28 cellular contexts compared by ENCODE assay signal in genomic region chr1:83115785-83116184, GRCh38.
"Had no signal": no experiment of that assay in that cellular context is flagged by ENCODE, and none has a peak within 500 bp of the region (broad histone marks: within the 10 kb centered on the region; RNA-seq: fewer than 3 reads in every experiment).

No MANE protein-coding gene starts in this region.

- H3K36me3 ChIP-seq: stomach, suprapubic skin, thoracic aorta, thyroid gland, tibial artery, tibial nerve, transverse colon, upper lobe of left lung, upper lobe of right lung, uterus, vagina had no signal

- H3K27ac Mint-ChIP-seq: stimulated activated effector memory CD8-positive, alpha-beta T cell treated with anti-CD3 and anti-CD28 coated beads, Interleukin-12 subunit alpha, Interleukin-12 subunit beta, amount 100 ng/mL, for 72 hours; stimulated activated memory B cell treated with anti-CD40 and anti-IgM and Interleukin-4, amounts not matched to agents 10 μg/mL and 1 μg/mL and 100 μg/mL, for 72 hours; stimulated activated naive B cell treated with anti-CD40 and anti-IgM and Interleukin-4, amounts not matched to agents 10 μg/mL and 1 μg/mL and 100 μg/mL, for 72 hours; stimulated activated naive CD8-positive, alpha-beta T cell treated with anti-CD3 and anti-CD28 coated beads, Interleukin-15, amount 100 ng/mL, for 72 hours; stimulated activated naive CD8-positive, alpha-beta T cell treated with anti-CD3 and anti-CD28 coated beads, Interleukin-15, Interleukin-2, amounts not matched to agents 100 ng/mL and 50 ng/mL, for 24 hours; type B pancreatic cell had no signal

- H3K9me3 ChIP-seq: stomach, suprapubic skin, testis, thoracic aorta, thyroid gland, tibial artery, tibial nerve, transverse colon, upper lobe of left lung, upper lobe of right lung, uterus, vagina had no signal

- H3K27me3 ChIP-seq: stomach, suprapubic skin, testis, thyroid gland, tibial artery, tibial nerve, transverse colon, upper lobe of left lung, upper lobe of right lung, uterus, vagina had no signal

- FAIRE-seq: urothelium cell line had no signal

- H3K9me3 Mint-ChIP-seq: stimulated activated memory B cell treated with anti-CD40 and anti-IgM and Interleukin-4, amounts not matched to agents 10 μg/mL and 1 μg/mL and 100 μg/mL, for 72 hours had no signal

- DNase-seq: stimulated activated CD4-positive, alpha-beta T cell treated with anti-CD3 and anti-CD28 coated beads, Interleukin-2, amount 100 ng/mL, for 48 hours; stimulated activated CD4-positive, alpha-beta T cell treated with anti-CD3 and anti-CD28 coated beads, Interleukin-4, amount 100 ng/mL, for 1 hour; stimulated activated CD4-positive, alpha-beta T cell treated with anti-CD3 and anti-CD28 coated beads, Interleukin-4, amount 100 ng/mL, for 24 hours; stimulated activated CD4-positive, alpha-beta T cell treated with anti-CD3 and anti-CD28 coated beads, Interleukin-4, amount 100 ng/mL, for 4 hours; stimulated activated CD8-positive, alpha-beta memory T cell treated with anti-CD3 and anti-CD28 coated beads, Interleukin-4, amount 100 ng/mL, for 48 hours; stimulated activated naive B cell treated with anti-CD40 and anti-IgM and Interleukin-4, amounts not matched to agents 10 μg/mL and 1 μg/mL and 100 μg/mL, for 72 hours; stimulated activated naive CD4-positive, alpha-beta T cell; stimulated activated naive CD4-positive, alpha-beta T cell treated with Interleukin-2 at 50 U/mL for 16 hours; stimulated activated naive CD8-positive, alpha-beta T cell treated with anti-CD3 and anti-CD28 coated beads, Interleukin-15, amount 100 ng/mL, for 72 hours; stimulated activated naive CD8-positive, alpha-beta T cell treated with anti-CD3 and anti-CD28 coated beads, Interleukin-15, Interleukin-2, amounts not matched to agents 100 U/mL and 50 U/mL, for 24 hours; stomach; substantia nigra; testis; thyroid gland; tibial artery; transverse colon; upper lobe of left lung; upper lobe of right lung; uterus had no signal

- H3K4me1 ChIP-seq: stomach, suprapubic skin, testis, tibial artery, tibial nerve, transverse colon, upper lobe of left lung, upper lobe of right lung, uterus, vagina had no signal

- H3K27me3 Mint-ChIP-seq: stimulated activated memory B cell treated with anti-CD40 and anti-IgM and Interleukin-4, amounts not matched to agents 10 μg/mL and 1 μg/mL and 100 μg/mL, for 72 hours; stimulated activated naive B cell treated with anti-CD40 and anti-IgM and Interleukin-4, amounts not matched to agents 10 μg/mL and 1 μg/mL and 100 μg/mL, for 72 hours; stimulated activated naive CD8-positive, alpha-beta T cell treated with anti-CD3 and anti-CD28 coated beads, Interleukin-15, amount 100 ng/mL, for 72 hours; stimulated activated naive CD8-positive, alpha-beta T cell treated with anti-CD3 and anti-CD28 coated beads, Interleukin-15, Interleukin-2, amounts not matched to agents 100 ng/mL and 50 ng/mL, for 24 hours; type B pancreatic cell had no signal

- H3K36me3 Mint-ChIP-seq: stimulated activated effector memory CD8-positive, alpha-beta T cell treated with anti-CD3 and anti-CD28 coated beads, Interleukin-12 subunit alpha, Interleukin-12 subunit beta, amount 100 ng/mL, for 72 hours; stimulated activated memory B cell treated with anti-CD40 and anti-IgM and Interleukin-4, amounts not matched to agents 10 μg/mL and 1 μg/mL and 100 μg/mL, for 72 hours; stimulated activated naive B cell treated with anti-CD40 and anti-IgM and Interleukin-4, amounts not matched to agents 10 μg/mL and 1 μg/mL and 100 μg/mL, for 72 hours; type B pancreatic cell had no signal

- H3K4me3 Mint-ChIP-seq: stimulated activated effector memory CD8-positive, alpha-beta T cell treated with anti-CD3 and anti-CD28 coated beads, Interleukin-12 subunit alpha, Interleukin-12 subunit beta, amount 100 ng/mL, for 72 hours; stimulated activated memory B cell treated with anti-CD40 and anti-IgM and Interleukin-4, amounts not matched to agents 10 μg/mL and 1 μg/mL and 100 μg/mL, for 72 hours; stimulated activated naive B cell treated with anti-CD40 and anti-IgM and Interleukin-4, amounts not matched to agents 10 μg/mL and 1 μg/mL and 100 μg/mL, for 72 hours; stimulated activated naive CD8-positive, alpha-beta T cell treated with anti-CD3 and anti-CD28 coated beads, Interleukin-15, amount 100 ng/mL, for 72 hours; stimulated activated naive CD8-positive, alpha-beta T cell treated with anti-CD3 and anti-CD28 coated beads, Interleukin-15, Interleukin-2, amounts not matched to agents 100 ng/mL and 50 ng/mL, for 24 hours; type B pancreatic cell had no signal

- H3K4me1 Mint-ChIP-seq: stimulated activated effector memory CD8-positive, alpha-beta T cell treated with anti-CD3 and anti-CD28 coated beads, Interleukin-12 subunit alpha, Interleukin-12 subunit beta, amount 100 ng/mL, for 72 hours; stimulated activated memory B cell treated with anti-CD40 and anti-IgM and Interleukin-4, amounts not matched to agents 10 μg/mL and 1 μg/mL and 100 μg/mL, for 72 hours; stimulated activated naive B cell treated with anti-CD40 and anti-IgM and Interleukin-4, amounts not matched to agents 10 μg/mL and 1 μg/mL and 100 μg/mL, for 72 hours had no signal

- ATAC-seq: stimulated activated effector memory CD8-positive, alpha-beta T cell treated with anti-CD3 and anti-CD28 coated beads, Interleukin-12 subunit alpha, Interleukin-12 subunit beta, amount 100 ng/mL, for 72 hours; stimulated activated memory B cell treated with anti-CD40 and anti-IgM and Interleukin-4, amounts not matched to agents 10 μg/mL and 1 μg/mL and 100 μg/mL, for 72 hours; stimulated activated naive B cell treated with anti-CD40 and anti-IgM and Interleukin-4, amounts not matched to agents 10 μg/mL and 1 μg/mL and 100 μg/mL, for 72 hours; stimulated activated naive CD8-positive, alpha-beta T cell treated with anti-CD3 and anti-CD28 coated beads, Interleukin-15, amount 100 ng/mL, for 72 hours; stimulated activated naive CD8-positive, alpha-beta T cell treated with anti-CD3 and anti-CD28 coated beads, Interleukin-15, Interleukin-2, amounts not matched to agents 100 U/mL and 50 U/mL, for 24 hours; upper lobe of right lung had no signal

- H3K4me3 ChIP-seq: stomach, suprapubic skin, testis, thoracic aorta, thyroid gland, tibial artery, tibial nerve, transverse colon, upper lobe of left lung, upper lobe of right lung, uterus, vagina had no signal

- H3K27ac ChIP-seq: stomach, suprapubic skin, testis, thoracic aorta, thyroid gland, tibial artery, tibial nerve, transverse colon, upper lobe of left lung, upper lobe of right lung, uterus, vagina had no signal
